Comparison of ENCODE assay signal across 16 cellular contexts in genomic region chr6:34630040-34630439, GRCh38.
A peak's percentile ranks its signal among the peaks of the same experiment; 100 is the strongest.
DNase-seq lines count a peak whose midpoint lies in the region; ATAC-seq and TF ChIP-seq lines count a peak whose summit lies in the region.
"Had no signal": no experiment of that assay in that cellular context is flagged by ENCODE, and none has a peak within 500 bp of the region (broad histone marks: within the 10 kb centered on the region; RNA-seq: fewer than 3 reads in every experiment).

No MANE protein-coding gene starts in this region.

- intact Hi-C loops in MCF 10A (cut with micrococcal nuclease), result no loop called here
- intact Hi-C loops in breast epithelium (cut with DNase I; ENCODE audit: low total_unique reads), result no loop called here

- TF ChIP-seq EP300 in suprapubic skin (IDR thresholded peaks at IDR 0.05), result no peak

- H3K9me3 Mint-ChIP-seq in MCF 10A (ENCODE audit: unreplicated experiment), result no peaks in the 10 kb centered on the region
- H3K9me3 Mint-ChIP-seq: central memory CD8-positive, alpha-beta T cell; natural killer cell treated with Interleukin-12 subunit alpha and Interleukin-12 subunit beta and Interleukin-15 and Interleukin-18, amount 100 ng/mL, for 72 hours; T-helper 2 cell treated with Interferon-gamma antibody and Interleukin-4, amounts not matched to agents 5 μg/mL and 100 μg/mL, for 36 hours had no signal

- H3K4me1 Mint-ChIP-seq in MCF 10A (ENCODE audit: insufficient read depth, unreplicated experiment), result peaks cover 5% of the 10 kb centered on the region
- H3K4me1 Mint-ChIP-seq: activated CD8-positive, alpha-beta memory T cell treated with anti-CD3 and anti-CD28 coated beads, Interleukin-2, amount 10 ng/mL, durations not matched to agents 7 days and 5 days had no signal

- WGBS in suprapubic skin, result 61% methylated on average over 6 of the region's 6 CpGs

- H3K36me3 ChIP-seq in breast epithelium (no peaks in the 10 kb centered on the region), suprapubic skin (peaks cover under 1% of the 10 kb centered on the region)
- H3K36me3 ChIP-seq: thoracic aorta had no signal

- ATAC-seq in foreskin keratinocyte, result peak; percentile 86
- ATAC-seq: activated CD8-positive, alpha-beta memory T cell treated with anti-CD3 and anti-CD28 coated beads, Interleukin-2, amount 10 ng/mL, durations not matched to agents 7 days and 5 days; natural killer cell treated with Interleukin-12 subunit alpha and Interleukin-12 subunit beta and Interleukin-15 and Interleukin-18, amount 100 ng/mL, for 72 hours had no signal

- DNase-seq in MCF 10A (ENCODE audit: unreplicated experiment) (peak; percentile 78), breast epithelium (ENCODE audit: low spot score in 2 of 2) (no peak), amniotic epithelial cell (ENCODE audit: low read depth) (peak; percentile 96), foreskin keratinocyte (peak; percentile 83 to 93), NOMO-1 (lab: John Stamatoyannopoulos, UW; ENCODE audit: unreplicated experiment in 2 of 2) (no peak), pons (ENCODE audit: low spot score) (no peak), suprapubic skin (ENCODE audit: low spot score in 2 of 2) (no peak)
- DNase-seq in activated effector memory CD4-positive, alpha-beta T cell treated with Interleukin-2 at 50 U/mL for 16 hours, result no peak
- DNase-seq: activated CD8-positive, alpha-beta memory T cell treated with anti-CD3 and anti-CD28 coated beads, Interleukin-2, amount 10 ng/mL, durations not matched to agents 7 days and 5 days; AML-193; NCI-H526 treated with DMSO at 0.1 percent for 48 hours; stimulated activated CD4-positive, alpha-beta T cell treated with anti-CD3 and anti-CD28 coated beads, Interleukin-4, amount 100 ng/mL, for 4 hours had no signal

- BruUV-seq in MCF 10A (replicated peaks; lab: Mats Ljungman, UMichigan), result no TSS peak

- H3K4me3 ChIP-seq in breast epithelium (no peak overlapping the region), suprapubic skin (no peak overlapping the region)
- H3K4me3 ChIP-seq: thoracic aorta had no signal

- H3K27ac ChIP-seq in breast epithelium (no peak overlapping the region), foreskin keratinocyte (peak overlapping the region; percentile 80), suprapubic skin (no peak overlapping the region)

- no peaks in the 10 kb centered on the region for H3K4me1 ChIP-seq in breast epithelium
- peaks cover 16% of the 10 kb centered on the region for H3K4me1 ChIP-seq in foreskin keratinocyte
- peaks cover 7% of the 10 kb centered on the region for H3K4me1 ChIP-seq in suprapubic skin

- no peaks in the 10 kb centered on the region for H3K27me3 ChIP-seq in breast epithelium
- H3K27me3 ChIP-seq in foreskin keratinocyte, result no peaks in the 10 kb centered on the region
- no peaks in the 10 kb centered on the region for H3K27me3 ChIP-seq in suprapubic skin

- POLR2A ChIA-PET in MCF 10A (lab: Yijun Ruan, JAX), result interaction anchor here (0.6 to 1.7 kb wide), 3 partner anchors 24 to 127 kb away, joined by 3 to 4 read pairs (median 4); partner anchors contain the start of gene SNRPC

- no peaks in the 10 kb centered on the region for H3K9me3 ChIP-seq in breast epithelium
- H3K9me3 ChIP-seq in suprapubic skin, result no peaks in the 10 kb centered on the region
- H3K9me3 ChIP-seq: thoracic aorta had no signal

- peak overlapping the region; percentile 65 for H3K27ac Mint-ChIP-seq in MCF 10A (ENCODE audit: low read depth, unreplicated experiment)
- H3K27ac Mint-ChIP-seq: activated CD8-positive, alpha-beta memory T cell treated with anti-CD3 and anti-CD28 coated beads, Interleukin-2, amount 10 ng/mL, durations not matched to agents 7 days and 5 days; natural killer cell treated with Interleukin-12 subunit alpha and Interleukin-12 subunit beta and Interleukin-15 and Interleukin-18, amount 100 ng/mL, for 72 hours; T-helper 2 cell treated with Interferon-gamma antibody and Interleukin-4, amounts not matched to agents 5 μg/mL and 100 μg/mL, for 36 hours had no signal

- CTCF ChIA-PET in MCF 10A (lab: Yijun Ruan, JAX), result interaction anchor here (0.6 to 1.4 kb wide), 2 partner anchors 126 to 170 kb away, joined by 3 read pairs; no protein-coding TSS in a partner anchor

- TF ChIP-seq POLR2A in breast epithelium (IDR thresholded peaks at IDR 0.05), result no peak
- no peak for TF ChIP-seq POLR2A in suprapubic skin (IDR thresholded peaks at IDR 0.05)

- TF ChIP-seq CTCF in MCF 10A (IDR thresholded peaks at IDR 0.05; ENCODE audit: unreplicated experiment), result no peak
- no peak for TF ChIP-seq CTCF in breast epithelium (IDR thresholded peaks at IDR 0.05)
- TF ChIP-seq CTCF in foreskin keratinocyte (conservative IDR thresholded peaks at IDR 0.05), result no peak
- TF ChIP-seq CTCF in suprapubic skin (IDR thresholded peaks at IDR 0.05), result no peak

- no peaks in the 10 kb centered on the region for H3K27me3 Mint-ChIP-seq in MCF 10A (ENCODE audit: insufficient read depth, unreplicated experiment)
- H3K27me3 Mint-ChIP-seq: activated CD8-positive, alpha-beta memory T cell treated with anti-CD3 and anti-CD28 coated beads, Interleukin-2, amount 10 ng/mL, durations not matched to agents 7 days and 5 days; central memory CD8-positive, alpha-beta T cell; natural killer cell treated with Interleukin-12 subunit alpha and Interleukin-12 subunit beta and Interleukin-15 and Interleukin-18, amount 100 ng/mL, for 72 hours had no signal

- no peak overlapping the region for H3K4me3 Mint-ChIP-seq in MCF 10A (ENCODE audit: unreplicated experiment)
- H3K4me3 Mint-ChIP-seq: activated CD8-positive, alpha-beta memory T cell treated with anti-CD3 and anti-CD28 coated beads, Interleukin-2, amount 10 ng/mL, durations not matched to agents 7 days and 5 days; central memory CD8-positive, alpha-beta T cell; natural killer cell treated with Interleukin-12 subunit alpha and Interleukin-12 subunit beta and Interleukin-15 and Interleukin-18, amount 100 ng/mL, for 72 hours; T-helper 2 cell treated with Interferon-gamma antibody and Interleukin-4, amounts not matched to agents 5 μg/mL and 100 μg/mL, for 36 hours had no signal

- H3K36me3 Mint-ChIP-seq in MCF 10A (ENCODE audit: insufficient read depth, unreplicated experiment), result peaks cover 25% of the 10 kb centered on the region

Comparison
In these comparisons a context has a peak if more than half of its experiments do, and no peak if none do; other contexts are left out.
1. DNase-seq: peak in MCF 10A (single experiment), amniotic epithelial cell (single experiment) and foreskin keratinocyte (2 of 2); none in breast epithelium (0 of 2), NOMO-1 (0 of 2), pons (single experiment), suprapubic skin (0 of 2) and activated effector memory CD4-positive, alpha-beta T cell treated with Interleukin-2 at 50 U/mL for 16 hours (single experiment).